1 cellular context compared by ENCODE assay signal in the genomic region with DNA sequence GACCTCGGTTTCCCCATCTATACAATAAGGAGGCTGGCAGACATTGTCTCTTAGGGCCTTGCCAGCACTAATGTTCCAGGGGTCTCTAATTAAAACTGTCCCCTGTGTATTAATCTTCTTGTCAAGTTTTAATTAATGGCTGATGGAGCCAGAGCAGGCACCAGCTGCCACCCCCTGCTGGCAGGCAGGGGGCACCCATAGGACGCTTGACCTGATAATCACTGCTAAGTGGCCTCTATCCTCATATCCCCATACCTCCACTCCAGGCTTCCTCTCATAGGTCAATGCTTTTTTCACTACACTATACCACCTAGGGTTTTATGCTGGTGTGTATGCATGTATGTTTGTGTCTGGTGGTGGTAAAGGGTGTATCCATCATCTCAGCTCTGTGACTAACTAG.
TF ChIP-seq lines count a peak whose summit lies in the region.

No MANE protein-coding gene starts in this region.

TF ChIP-seq in SK-N-SH, 30 proteins besides CTCF, POLR2A, EP300 and RAD21 (continued from another document):
- no peak for TF ChIP-seq MEF2A (IDR thresholded peaks at IDR 0.05; ENCODE audit: borderline replicate concordance, low read depth)
